8 cellular contexts compared by ENCODE assay signal in genomic region chr15:83205725-83206324, GRCh38. TPM values are rescaled to one million over a fixed set of nuclear protein-coding genes. Genes with fewer than 3 reads are reported as not detected.
DNase-seq lines count a peak whose midpoint lies in the region; ATAC-seq lines count a peak whose summit lies in the region.

No MANE protein-coding gene starts in this region.

- H3K4me1 Mint-ChIP-seq in activated T-cell treated with anti-CD3 and anti-CD28 coated beads, Interleukin-2, amount 50 U/mL, for 24 hours (ENCODE audit: low read depth): peaks cover 8% of the 10 kb centered on the region
- H3K4me1 Mint-ChIP-seq in activated CD4-positive, alpha-beta memory T cell treated with anti-CD3 and anti-CD28 coated beads for 36 hours (ENCODE audit: low read depth): peaks cover 4% of the 10 kb centered on the region
- H3K4me1 Mint-ChIP-seq in stimulated activated naive B cell treated with anti-CD40 and anti-IgM and Interleukin-4, amounts not matched to agents 10 μg/mL and 1 μg/mL and 100 μg/mL, for 72 hours: peaks cover 5 to 24% of the 10 kb centered on the region in 2 donors

- CTCF ChIA-PET in activated CD4-positive, alpha-beta memory T cell treated with anti-CD3 and anti-CD28 coated beads for 36 hours (lab: Charles Lee): no interaction called here

- ATAC-seq in stimulated activated naive B cell treated with anti-CD40 and anti-IgM and Interleukin-4, amounts not matched to agents 10 μg/mL and 1 μg/mL and 100 μg/mL, for 72 hours (replicated peaks): no peak
- ATAC-seq in GM19395 (IDR thresholded peaks at IDR 0.05; ENCODE audit: unreplicated experiment): no peak

- POLR2A ChIA-PET in activated CD4-positive, alpha-beta memory T cell treated with anti-CD3 and anti-CD28 coated beads for 36 hours (lab: Charles Lee): no interaction called here

- no peak for DNase-seq in activated T-cell treated with anti-CD3 and anti-CD28 coated beads, Interleukin-2, amount 50 U/mL, for 24 hours
- no peak for DNase-seq in activated T-cell treated with anti-CD3 and anti-CD28 coated beads for 4 hours
- DNase-seq in activated CD4-positive, alpha-beta memory T cell treated with anti-CD3 and anti-CD28 coated beads for 36 hours: no peak
- DNase-seq in hepatic stellate cell (ENCODE audit: low spot score): peak; percentile 22
- no peak for DNase-seq in stimulated activated naive B cell treated with anti-CD40 and anti-IgM and Interleukin-4, amounts not matched to agents 10 μg/mL and 1 μg/mL and 100 μg/mL, for 72 hours
- no peak for DNase-seq in LoVo (ENCODE audit: low spot score)
- no peak for DNase-seq in SIG-M5 (lab: John Stamatoyannopoulos, UW)

- peaks cover 50% of the 10 kb centered on the region for H3K27me3 Mint-ChIP-seq in activated T-cell treated with anti-CD3 and anti-CD28 coated beads, Interleukin-2, amount 50 U/mL, for 24 hours
- peaks cover 16% of the 10 kb centered on the region for H3K27me3 Mint-ChIP-seq in activated CD4-positive, alpha-beta memory T cell treated with anti-CD3 and anti-CD28 coated beads for 36 hours
- peaks cover 8 to 9% of the 10 kb centered on the region in 2 donors for H3K27me3 Mint-ChIP-seq in stimulated activated naive B cell treated with anti-CD40 and anti-IgM and Interleukin-4, amounts not matched to agents 10 μg/mL and 1 μg/mL and 100 μg/mL, for 72 hours

- intact Hi-C loops in activated CD4-positive, alpha-beta memory T cell treated with anti-CD3 and anti-CD28 coated beads for 36 hours (cut with micrococcal nuclease): loop anchor here (10.0 kb wide), 1 partner anchor 391 kb away; no protein-coding TSS in a partner anchor

- no peak overlapping the region for H3K27ac Mint-ChIP-seq in activated T-cell treated with anti-CD3 and anti-CD28 coated beads, Interleukin-2, amount 50 U/mL, for 24 hours
- H3K27ac Mint-ChIP-seq in activated CD4-positive, alpha-beta memory T cell treated with anti-CD3 and anti-CD28 coated beads for 36 hours: no peak overlapping the region
- H3K27ac Mint-ChIP-seq in stimulated activated naive B cell treated with anti-CD40 and anti-IgM and Interleukin-4, amounts not matched to agents 10 μg/mL and 1 μg/mL and 100 μg/mL, for 72 hours: no peak overlapping the region

- peaks cover 2% of the 10 kb centered on the region for H3K9me3 Mint-ChIP-seq in activated T-cell treated with anti-CD3 and anti-CD28 coated beads, Interleukin-2, amount 50 U/mL, for 24 hours
- no peaks in the 10 kb centered on the region for H3K9me3 Mint-ChIP-seq in activated CD4-positive, alpha-beta memory T cell treated with anti-CD3 and anti-CD28 coated beads for 36 hours
- H3K9me3 Mint-ChIP-seq in stimulated activated naive B cell treated with anti-CD40 and anti-IgM and Interleukin-4, amounts not matched to agents 10 μg/mL and 1 μg/mL and 100 μg/mL, for 72 hours: no peaks in the 10 kb centered on the region

- peak overlapping the region; percentile 79 for H3K4me3 Mint-ChIP-seq in activated T-cell treated with anti-CD3 and anti-CD28 coated beads, Interleukin-2, amount 50 U/mL, for 24 hours
- peak overlapping the region; percentile 77 for H3K4me3 Mint-ChIP-seq in activated CD4-positive, alpha-beta memory T cell treated with anti-CD3 and anti-CD28 coated beads for 36 hours
- peak overlapping the region; percentile 85 to 87 for H3K4me3 Mint-ChIP-seq in stimulated activated naive B cell treated with anti-CD40 and anti-IgM and Interleukin-4, amounts not matched to agents 10 μg/mL and 1 μg/mL and 100 μg/mL, for 72 hours

- peaks cover 2% of the 10 kb centered on the region for H3K36me3 Mint-ChIP-seq in activated T-cell treated with anti-CD3 and anti-CD28 coated beads, Interleukin-2, amount 50 U/mL, for 24 hours (ENCODE audit: low read depth)
- peaks cover 3% of the 10 kb centered on the region for H3K36me3 Mint-ChIP-seq in activated CD4-positive, alpha-beta memory T cell treated with anti-CD3 and anti-CD28 coated beads for 36 hours
- H3K36me3 Mint-ChIP-seq in stimulated activated naive B cell treated with anti-CD40 and anti-IgM and Interleukin-4, amounts not matched to agents 10 μg/mL and 1 μg/mL and 100 μg/mL, for 72 hours: peaks cover 2 to 3% of the 10 kb centered on the region in 2 donors

RNA-seq across cellular contexts. Expression of gene HDGFL3, which starts 1.8 kb away (rescaled TPM):
- total RNA-seq in activated CD4-positive, alpha-beta memory T cell treated with anti-CD3 and anti-CD28 coated beads for 36 hours: 1 to 10 TPM; 7.1 to 8.0 TPM
